In the genomic region with DNA sequence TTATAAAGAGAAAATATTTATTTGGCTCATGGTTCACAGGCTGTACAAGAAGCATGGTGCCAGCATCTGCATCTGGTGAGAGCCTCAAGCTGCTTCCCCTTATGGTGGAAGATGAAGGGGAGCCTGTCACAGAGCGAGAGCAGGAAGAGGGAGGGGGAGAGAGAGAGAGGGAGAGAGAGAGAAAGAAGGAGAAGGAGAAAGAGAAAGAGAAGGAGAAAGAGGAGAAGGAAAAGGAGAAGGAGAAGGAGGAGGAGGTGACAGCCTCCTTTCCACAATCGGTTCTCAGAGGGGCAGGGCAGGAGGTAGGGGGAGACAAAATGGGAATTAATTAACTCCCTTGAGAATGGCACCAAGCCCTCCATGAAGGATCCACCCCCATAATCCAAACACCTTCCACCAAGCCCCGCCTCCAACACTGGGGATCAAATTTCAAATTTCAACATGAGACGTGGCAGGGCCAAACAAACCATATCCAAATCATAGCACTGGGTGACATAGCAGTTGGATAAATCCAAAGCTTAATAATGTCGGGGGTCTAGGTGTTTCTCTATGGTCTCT, we compare ENCODE assay signal across 13 cellular contexts.
"Had no signal": no experiment of that assay in that cellular context is flagged by ENCODE, and none has a peak within 500 bp of the region (broad histone marks: within the 10 kb centered on the region; RNA-seq: fewer than 3 reads in every experiment).

No MANE protein-coding gene starts in this region.

- H3K4me3 Mint-ChIP-seq: activated CD4-positive, alpha-beta T cell treated with anti-CD3 and anti-CD28 coated beads, Interleukin-2, amount 10 ng/mL, durations not matched to agents 24 days and 14 days; activated naive CD4-positive, alpha-beta T cell treated with anti-CD3 and anti-CD28 coated beads, Interleukin-2, amount 50 U/mL, for 24 hours; central memory CD8-positive, alpha-beta T cell; stimulated activated naive CD8-positive, alpha-beta T cell treated with anti-CD3 and anti-CD28 coated beads, Interleukin-15, amount 100 ng/mL, for 72 hours; WTC11 had no signal

- H3K4me3 ChIP-seq: body of pancreas, ovary, thoracic aorta had no signal

- ATAC-seq: body of pancreas; left ventricle myocardium superior; stimulated activated naive CD8-positive, alpha-beta T cell treated with anti-CD3 and anti-CD28 coated beads, Interleukin-15, amount 100 ng/mL, for 72 hours; WTC11 had no signal

- H3K36me3 ChIP-seq: ovary, thoracic aorta had no signal

- H3K9me3 ChIP-seq: body of pancreas, ovary, thoracic aorta had no signal

- H3K27ac Mint-ChIP-seq: activated CD4-positive, alpha-beta T cell treated with anti-CD3 and anti-CD28 coated beads, Interleukin-2, amount 10 ng/mL, durations not matched to agents 24 days and 14 days; activated naive CD4-positive, alpha-beta T cell treated with anti-CD3 and anti-CD28 coated beads, Interleukin-2, amount 50 U/mL, for 24 hours; activated T-helper 2 cell treated with anti-CD3 and anti-CD28 coated beads, Interferon-gamma antibody, Interleukin-2, Interleukin-4, amounts not matched to agents 10 μg/mL and 5 μg/mL and 100 μg/mL, durations not matched to agents 14 hours and 24 hours and 36 hours; WTC11 had no signal

- H3K4me1 Mint-ChIP-seq: activated CD4-positive, alpha-beta T cell treated with anti-CD3 and anti-CD28 coated beads, Interleukin-2, amount 10 ng/mL, durations not matched to agents 24 days and 14 days; central memory CD8-positive, alpha-beta T cell; stimulated activated naive CD8-positive, alpha-beta T cell treated with anti-CD3 and anti-CD28 coated beads, Interleukin-15, amount 100 ng/mL, for 72 hours had no signal

- H3K9me3 Mint-ChIP-seq: activated CD4-positive, alpha-beta T cell treated with anti-CD3 and anti-CD28 coated beads, Interleukin-2, amount 10 ng/mL, durations not matched to agents 24 days and 14 days; activated naive CD4-positive, alpha-beta T cell treated with anti-CD3 and anti-CD28 coated beads, Interleukin-2, amount 50 U/mL, for 24 hours; activated T-helper 2 cell treated with anti-CD3 and anti-CD28 coated beads, Interferon-gamma antibody, Interleukin-2, Interleukin-4, amounts not matched to agents 10 μg/mL and 5 μg/mL and 100 μg/mL, durations not matched to agents 14 hours and 24 hours and 36 hours; central memory CD8-positive, alpha-beta T cell; stimulated activated naive CD8-positive, alpha-beta T cell treated with anti-CD3 and anti-CD28 coated beads, Interleukin-15, amount 100 ng/mL, for 72 hours; WTC11 had no signal

- DNase-seq: activated CD4-positive, alpha-beta T cell treated with anti-CD3 and anti-CD28 coated beads, Interleukin-2, amount 10 ng/mL, durations not matched to agents 24 days and 14 days; effector memory CD4-positive, alpha-beta T cell; kidney; left ventricle myocardium superior; ovary; stimulated activated CD4-positive, alpha-beta T cell treated with anti-CD3 and anti-CD28 coated beads, Interleukin-4, amount 100 ng/mL, for 24 hours; stimulated activated naive CD8-positive, alpha-beta T cell treated with anti-CD3 and anti-CD28 coated beads, Interleukin-15, amount 100 ng/mL, for 72 hours had no signal

- H3K36me3 Mint-ChIP-seq: activated naive CD4-positive, alpha-beta T cell treated with anti-CD3 and anti-CD28 coated beads, Interleukin-2, amount 50 U/mL, for 24 hours; WTC11 had no signal

- H3K4me1 ChIP-seq: body of pancreas had no signal

- H3K27ac ChIP-seq: body of pancreas, ovary, thoracic aorta had no signal

- H3K27me3 ChIP-seq: body of pancreas, ovary had no signal
